9 cellular contexts compared by ENCODE assay signal in genomic region chr4:21469438-21470032, GRCh38.
DNase-seq lines count a peak whose midpoint lies in the region; ATAC-seq and TF ChIP-seq lines count a peak whose summit lies in the region.
"Had no signal": no experiment of that assay in that cellular context is flagged by ENCODE, and none has a peak within 500 bp of the region (broad histone marks: within the 10 kb centered on the region; RNA-seq: fewer than 3 reads in every experiment).

No MANE protein-coding gene starts in this region.

- no peaks in the 10 kb centered on the region for H3K9me3 Mint-ChIP-seq in CD8-positive, alpha-beta T cell

- TF ChIP-seq POLR2A in gastroesophageal sphincter (IDR thresholded peaks at IDR 0.05): no peak

- no peak overlapping the region for H3K27ac ChIP-seq in 22Rv1
- no peak overlapping the region for H3K27ac ChIP-seq in PC-9
- no peak overlapping the region for H3K27ac ChIP-seq in gastroesophageal sphincter
- no peak overlapping the region for H3K27ac ChIP-seq in CD8-positive, alpha-beta T cell (ENCODE audit: low read depth, low read length)

- no peaks in the 10 kb centered on the region for H4K20me1 ChIP-seq in PC-9 (ENCODE audit: insufficient read depth)

- DNase-seq in GM13976 (ENCODE audit: low spot score) (peak; percentile 2), PC-9 (no peak)
- no peak for DNase-seq in CD8-positive, alpha-beta T cell
- DNase-seq in activated CD4-positive, alpha-beta T cell treated with anti-CD3 and anti-CD28 coated beads for 48 hours: no peak
- DNase-seq: T-helper 2 cell had no signal

- no peak overlapping the region for H3K27ac Mint-ChIP-seq in CD8-positive, alpha-beta T cell

- TF ChIP-seq CTCF in 22Rv1 (IDR thresholded peaks at IDR 0.05) (peak; percentile 80), GM13976 (IDR thresholded peaks at IDR 0.05; ENCODE audit: borderline replicate concordance, control extremely low read depth, extremely low read depth, insufficient read depth, missing control alignments) (peak; percentile 36), PC-9 (conservative IDR thresholded peaks at IDR 0.05) (peak; percentile 51), gastroesophageal sphincter (IDR thresholded peaks at IDR 0.05) (peak in 3 of 4 experiments; percentile 9 to 47 (median 28))
- TF ChIP-seq CTCF in CD8-positive, alpha-beta T cell (IDR thresholded peaks at IDR 0.05): no peak

- ATAC-seq in gastroesophageal sphincter (no peak), GM21515 (IDR thresholded peaks at IDR 0.05; ENCODE audit: unreplicated experiment) (no peak), GM18520 (IDR thresholded peaks at IDR 0.05; ENCODE audit: unreplicated experiment) (no peak)
- no peak for ATAC-seq in CD8-positive, alpha-beta T cell

- no TSS peak for BruUV-seq in PC-9 (replicated peaks; lab: Mats Ljungman, UMichigan)

- no peaks in the 10 kb centered on the region for H3K36me3 Mint-ChIP-seq in CD8-positive, alpha-beta T cell

- intact Hi-C loops in PC-9 (cut with micrococcal nuclease; ENCODE audit: unreplicated experiment): loop anchor here (5.0 kb wide), 1 partner anchor 697 kb away; no protein-coding TSS in a partner anchor
- intact Hi-C loops in CD8-positive, alpha-beta T cell (cut with DNase I, micrococcal nuclease): loop anchor here in 1 of 2 experiments (5.0 kb wide), 1 partner anchor 697 kb away; no protein-coding TSS in a partner anchor

- H3K4me1 ChIP-seq in PC-9 (replicated peaks; ENCODE audit: insufficient read depth) (no peaks in the 10 kb centered on the region), gastroesophageal sphincter (no peaks in the 10 kb centered on the region)
- no peaks in the 10 kb centered on the region for H3K4me1 ChIP-seq in CD8-positive, alpha-beta T cell (ENCODE audit: insufficient read depth, low read length)

- H3K9me2 ChIP-seq in PC-9 (ENCODE audit: insufficient read depth): no peaks in the 10 kb centered on the region

- H3K4me3 ChIP-seq in PC-9 (no peak overlapping the region), gastroesophageal sphincter (no peak overlapping the region)
- H3K4me3 ChIP-seq in CD8-positive, alpha-beta T cell (ENCODE audit: low read depth, low read length): no peak overlapping the region

- H3K79me2 ChIP-seq in PC-9 (ENCODE audit: low read depth): no peaks in the 10 kb centered on the region

- H3K4me3 Mint-ChIP-seq in CD8-positive, alpha-beta T cell: no peak overlapping the region

- H3K27me3 Mint-ChIP-seq in CD8-positive, alpha-beta T cell (ENCODE audit: low read depth): no peaks in the 10 kb centered on the region

- H3K36me3 ChIP-seq in PC-9 (ENCODE audit: low read depth): no peaks in the 10 kb centered on the region
- H3K36me3 ChIP-seq in gastroesophageal sphincter: no peaks in the 10 kb centered on the region
- no peaks in the 10 kb centered on the region for H3K36me3 ChIP-seq in CD8-positive, alpha-beta T cell (ENCODE audit: insufficient read depth, low read length)

- in situ Hi-C loops in GM13976 (cut with MboI; ENCODE audit: low sequenced_read_pairs, unreplicated experiment): loop anchor here (25.0 kb wide), 1 partner anchor 707 kb away; no protein-coding TSS in a partner anchor

- POLR2A ChIA-PET in PC-9 (lab: Charles Lee; ENCODE audit: unreplicated experiment): interaction anchor here (0.7 to 0.8 kb wide), 2 partner anchors 59 to 239 kb away, joined by 4 read pairs; no protein-coding TSS in a partner anchor
- POLR2A ChIA-PET in CD8-positive, alpha-beta T cell (lab: Charles Lee): no interaction called here

- H3K4me2 ChIP-seq in PC-9: no peak overlapping the region

- H3K27me3 ChIP-seq in PC-9 (ENCODE audit: insufficient read depth, low read depth) (no peaks in the 10 kb centered on the region), gastroesophageal sphincter (no peaks in the 10 kb centered on the region)
- H3K27me3 ChIP-seq in CD8-positive, alpha-beta T cell (ENCODE audit: insufficient read depth, low read length): no peaks in the 10 kb centered on the region

- CTCF ChIA-PET in PC-9 (lab: Charles Lee): interaction anchor here (0.6 kb wide), 1 partner anchor 316 kb away, joined by 4 read pairs; no protein-coding TSS in a partner anchor
- CTCF ChIA-PET in CD8-positive, alpha-beta T cell (lab: Charles Lee): no interaction called here

- TF ChIP-seq EP300 in gastroesophageal sphincter (IDR thresholded peaks at IDR 0.05): no peak

- no peaks in the 10 kb centered on the region for H3K9me3 ChIP-seq in PC-9 (ENCODE audit: insufficient read depth, low read depth)
- no peaks in the 10 kb centered on the region for H3K9me3 ChIP-seq in gastroesophageal sphincter
- no peaks in the 10 kb centered on the region for H3K9me3 ChIP-seq in CD8-positive, alpha-beta T cell (ENCODE audit: low read length)

- H3F3A ChIP-seq in PC-9 (ENCODE audit: insufficient read depth, low read depth): no peaks in the 10 kb centered on the region

- 41 to 43% methylated on average over 6 of the region's 6 CpGs for whole genome bisulfite sequencing in gastroesophageal sphincter (ENCODE audit: low coverage in 1 of 2), 2 donors

- no peak overlapping the region for H2AFZ ChIP-seq in PC-9

- no peaks in the 10 kb centered on the region for H3K4me1 Mint-ChIP-seq in CD8-positive, alpha-beta T cell (ENCODE audit: low read depth)
